ENCODE assay signal across 25 cellular contexts in genomic region chr3:190305406-190305805, GRCh38. TPM values are rescaled to one million over a fixed set of nuclear protein-coding genes. Genes with fewer than 3 reads are reported as not detected.
DNase-seq lines count a peak whose midpoint lies in the region; ATAC-seq and TF ChIP-seq lines count a peak whose summit lies in the region.
"Had no signal": no experiment of that assay in that cellular context is flagged by ENCODE, and none has a peak within 500 bp of the region (broad histone marks: within the 10 kb centered on the region; RNA-seq: fewer than 3 reads in every experiment).

No MANE protein-coding gene starts in this region.

- H3K4me3 Mint-ChIP-seq in GM23338: no peak overlapping the region
- H3K4me3 Mint-ChIP-seq: activated CD4-positive, alpha-beta memory T cell treated with anti-CD3 and anti-CD28 coated beads, Interleukin-2, amount 10 ng/mL, durations not matched to agents 7 days and 5 days; central memory CD8-positive, alpha-beta T cell had no signal

- ATAC-seq in GM23338 (no peak), HG02798 (IDR thresholded peaks at IDR 0.05; ENCODE audit: poor library complexity, unreplicated experiment) (no peak)
- ATAC-seq: heart left ventricle had no signal

- H3K27ac Mint-ChIP-seq in GM23338: no peak overlapping the region
- H3K27ac Mint-ChIP-seq: activated CD4-positive, alpha-beta memory T cell treated with anti-CD3 and anti-CD28 coated beads, Interleukin-2, amount 10 ng/mL, durations not matched to agents 7 days and 5 days had no signal

- H3K9me3 Mint-ChIP-seq in GM23338: no peaks in the 10 kb centered on the region
- H3K9me3 Mint-ChIP-seq: activated CD4-positive, alpha-beta memory T cell treated with anti-CD3 and anti-CD28 coated beads, Interleukin-2, amount 10 ng/mL, durations not matched to agents 7 days and 5 days; central memory CD8-positive, alpha-beta T cell had no signal

- H3K4me3 ChIP-seq in GM23338: no peak overlapping the region
- H3K4me3 ChIP-seq: heart left ventricle, MG63, prostate gland, SK-N-MC, spleen, stomach had no signal

- no peak overlapping the region for H3K27ac ChIP-seq in GM23338 (ENCODE audit: low read depth)
- H3K27ac ChIP-seq: heart left ventricle, prostate gland, SK-N-MC, spleen, stomach had no signal

- H3K4me2 ChIP-seq in GM23338: no peak overlapping the region

- no peaks in the 10 kb centered on the region for H3K36me3 Mint-ChIP-seq in GM23338 (ENCODE audit: low read depth)

- no peak for TF ChIP-seq CTCF in GM23338 (conservative IDR thresholded peaks at IDR 0.05; ENCODE audit: low read depth in 2 of 2)

- no peaks in the 10 kb centered on the region for H3F3A ChIP-seq in GM23338 (replicated peaks; ENCODE audit: low read depth)

- H4K20me1 ChIP-seq in GM23338 (replicated peaks; ENCODE audit: insufficient read depth): no peaks in the 10 kb centered on the region

- no peaks in the 10 kb centered on the region for H3K27me3 Mint-ChIP-seq in GM23338 (ENCODE audit: insufficient read depth, low read depth, poor library complexity)

- H3K9me2 ChIP-seq in GM23338 (ENCODE audit: insufficient read depth): no peaks in the 10 kb centered on the region

- no peaks in the 10 kb centered on the region for H3K79me2 ChIP-seq in GM23338 (replicated peaks; ENCODE audit: insufficient read depth)

- H3K4me1 Mint-ChIP-seq in GM23338: no peaks in the 10 kb centered on the region

- peak; percentile 57 for DNase-seq in EL
- peak; percentile 58 for DNase-seq in M059J (ENCODE audit: low read depth)
- DNase-seq in dermis blood vessel endothelial cell: peak; percentile 45
- peak; percentile 7 to 60 for DNase-seq in lung microvascular endothelial cell (ENCODE audit: low read depth in 2 of 2)
- no peak for DNase-seq in NCI-H748 (lab: John Stamatoyannopoulos, UW; ENCODE audit: unreplicated experiment)
- no peak for DNase-seq in GM23338 (ENCODE audit: low spot score)
- DNase-seq in DMS114 treated with DMSO at 0.1 percent for 48 hours (lab: John Stamatoyannopoulos, UW; ENCODE audit: unreplicated experiment): no peak
- DNase-seq: activated CD4-positive, alpha-beta memory T cell treated with anti-CD3 and anti-CD28 coated beads, Interleukin-2, amount 10 ng/mL, durations not matched to agents 7 days and 5 days; activated CD4-positive, CD25-positive, alpha-beta regulatory T cell; activated naive CD4-positive, alpha-beta T cell; activated T-cell treated with anti-CD3 and anti-CD28 coated beads for 4 hours; amygdala; COR-L47; effector CD8-positive, alpha-beta T cell; heart left ventricle; IMR-90; MG63; NCI-H146; spleen; stomach; trophoblast cell had no signal

- no peaks in the 10 kb centered on the region for H3K4me1 ChIP-seq in GM23338 (ENCODE audit: insufficient read depth)
- H3K4me1 ChIP-seq: heart left ventricle, prostate gland had no signal

- H3K36me3 ChIP-seq in GM23338 (ENCODE audit: insufficient read depth): no peaks in the 10 kb centered on the region
- H3K36me3 ChIP-seq: heart left ventricle, MG63, prostate gland, spleen, stomach had no signal

- no peaks in the 10 kb centered on the region for H3K27me3 ChIP-seq in GM23338 (ENCODE audit: insufficient read depth)
- H3K27me3 ChIP-seq: MG63, spleen, stomach had no signal

- H2AFZ ChIP-seq in GM23338: no peak overlapping the region

TF ChIP-seq in GM23338, 12 proteins besides CTCF, POLR2A, EP300 and RAD21 (continues in another document):
- TF ChIP-seq JUNB (IDR thresholded peaks at IDR 0.05; ENCODE audit: unreplicated experiment) (no peak), ZNF462 (CRISPR knock-in tag; IDR thresholded peaks at IDR 0.05) (no peak), NANOG (IDR thresholded peaks at IDR 0.05; ENCODE audit: borderline replicate concordance) (no peak), POLR2AphosphoS5 (IDR thresholded peaks at IDR 0.05; ENCODE audit: low read depth) (no peak), ZNF331 (CRISPR knock-in tag; IDR thresholded peaks at IDR 0.05; ENCODE audit: low read depth) (no peak), EZH2phosphoT487 (IDR thresholded peaks at IDR 0.05; ENCODE audit: unreplicated experiment) (no peak), STAT1 (IDR thresholded peaks at IDR 0.05; ENCODE audit: unreplicated experiment) (no peak)

RNA-seq across cellular contexts. Expression of gene CLDN1, which starts 16.8 kb away (rescaled TPM):
- total RNA-seq in M059J (2014; rRNA removed; shearing (Covaris generic)): 1.5 and 1.8 TPM in 2 replicates
- 0.68 and 0.79 TPM in 2 replicates for total RNA-seq in dermis blood vessel endothelial cell
- 0.20 and 0.44 TPM in 2 replicates for total RNA-seq in lung microvascular endothelial cell
- total RNA-seq in GM23338 (2014; rRNA removed; shearing (Covaris generic)): 4.2 and 4.6 TPM in 2 replicates
- polyA plus RNA-seq in GM23338 (2016; fragmentation: Nextera tagmentation; extraction: Ambion mirVana): 2.5 and 2.7 TPM in 2 replicates
- total RNA-seq: activated CD4-positive, alpha-beta memory T cell treated with anti-CD3 and anti-CD28 coated beads, Interleukin-2, amount 10 ng/mL, durations not matched to agents 7 days and 5 days had no signal

Comparison
In these comparisons a context has a peak if more than half of its experiments do, and no peak if none do; other contexts are left out.
1. DNase-seq: peak in EL (single experiment), M059J (single experiment), dermis blood vessel endothelial cell (single experiment) and lung microvascular endothelial cell (2 of 2); none in NCI-H748 (single experiment), GM23338 (single experiment) and DMS114 treated with DMSO at 0.1 percent for 48 hours (single experiment).